Comparison of ENCODE assay signal across 20 cellular contexts in genomic region chr1:228399531-228400236, GRCh38. TPM values are rescaled to one million over a fixed set of nuclear protein-coding genes. Genes with fewer than 3 reads are reported as not detected.
DNase-seq lines count a peak whose midpoint lies in the region; ATAC-seq and TF ChIP-seq lines count a peak whose summit lies in the region.
"Had no signal": no experiment of that assay in that cellular context is flagged by ENCODE, and none has a peak within 500 bp of the region (broad histone marks: within the 10 kb centered on the region; RNA-seq: fewer than 3 reads in every experiment).

No MANE protein-coding gene starts in this region.

- peaks cover 12% of the 10 kb centered on the region; the same call in 1 of the 2 replicates for H3K79me2 ChIP-seq in H9 (ENCODE audit: insufficient read depth, low read length)

- no CpG with 5 or more reads among the region's 14 CpGs for WGBS in H9 (ENCODE audit: extremely low coverage, insufficient read length, low lambda C conversion rate)
- 92 to 94% methylated on average over 6 to 14 of the region's 14 CpGs for WGBS in endodermal cell (ENCODE audit: insufficient coverage in 1 of 2, insufficient read length in 1 of 2), 2 experiments
- 89 to 96% (median 94%) methylated on average over 14 of the region's 14 CpGs for WGBS in spleen, 5 donors

- DNase-seq in activated CD8-positive, alpha-beta memory T cell treated with anti-CD3 and anti-CD28 coated beads, Interleukin-2, amount 10 ng/mL, durations not matched to agents 7 days and 5 days: no peak
- no peak for DNase-seq in activated CD8-positive, alpha-beta memory T cell treated with anti-CD3 and anti-CD28 coated beads, Interleukin-2, amount 50 U/mL, for 4 hours
- DNase-seq in H9 (peak; percentile 16), endodermal cell (peak; percentile 21), spleen (peak; percentile 52)
- DNase-seq: GDM1, HFFc6, MG63, NCI-H1092, NCI-H146, NCI-H2081, NCI-H774, RPMI8226 had no signal

- no peak overlapping the region for H2BK12ac ChIP-seq in H9 (ENCODE audit: insufficient read length, low read depth, low read length)

- CTCF ChIA-PET in activated CD8-positive, alpha-beta memory T cell treated with anti-CD3 and anti-CD28 coated beads, Interleukin-2, amount 10 ng/mL, durations not matched to agents 7 days and 5 days (lab: Charles Lee): no interaction called here

- H3K56ac ChIP-seq in H9 (ENCODE audit: insufficient read length, low read depth, low read length): no peak overlapping the region

- no peak for TF ChIP-seq CTCF in H9 (conservative IDR thresholded peaks at IDR 0.05)
- no peak for TF ChIP-seq CTCF in endodermal cell (conservative IDR thresholded peaks at IDR 0.05)
- TF ChIP-seq CTCF in spleen (IDR thresholded peaks at IDR 0.05 in 8 of 11, conservative IDR thresholded peaks at IDR 0.05 in 3 of 11): no peak

- H3K36me3 ChIP-seq in endodermal cell (ENCODE audit: control insufficient read depth, insufficient read depth, low read length) (peaks cover 47% of the 10 kb centered on the region), spleen (peaks cover 0 to 98% (median 71%) of the 10 kb centered on the region in 6 donors)

- no peaks in the 10 kb centered on the region for H3K4me1 ChIP-seq in H9 (ENCODE audit: insufficient read depth, low read length)
- H3K4me1 ChIP-seq in endodermal cell (ENCODE audit: control insufficient read depth, insufficient read depth, low read length): no peaks in the 10 kb centered on the region
- peaks cover 8 to 57% (median 31%) of the 10 kb centered on the region in 6 donors for H3K4me1 ChIP-seq in spleen

- no peak overlapping the region for H3K4me3 Mint-ChIP-seq in activated CD8-positive, alpha-beta memory T cell treated with anti-CD3 and anti-CD28 coated beads, Interleukin-2, amount 10 ng/mL, durations not matched to agents 7 days and 5 days
- no peak overlapping the region for H3K4me3 Mint-ChIP-seq in H9
- no peak overlapping the region for H3K4me3 Mint-ChIP-seq in endodermal cell
- H3K4me3 Mint-ChIP-seq: HFFc6 had no signal

- H3K9me3 Mint-ChIP-seq in activated CD8-positive, alpha-beta memory T cell treated with anti-CD3 and anti-CD28 coated beads, Interleukin-2, amount 10 ng/mL, durations not matched to agents 7 days and 5 days (ENCODE audit: low read depth): no peaks in the 10 kb centered on the region
- H3K9me3 Mint-ChIP-seq in H9: no peaks in the 10 kb centered on the region
- H3K9me3 Mint-ChIP-seq in endodermal cell: no peaks in the 10 kb centered on the region
- H3K9me3 Mint-ChIP-seq: HFFc6 had no signal

- H4K5ac ChIP-seq in H9 (ENCODE audit: insufficient read length, low read depth, low read length): no peak overlapping the region

- H3K23ac ChIP-seq in H9 (ENCODE audit: insufficient read length, low read depth, low read length): no peak overlapping the region

- H3K23me2 ChIP-seq in H9 (ENCODE audit: insufficient read length, low read depth, low read length, poor library complexity, severe bottlenecking): no peaks in the 10 kb centered on the region

- H3K14ac ChIP-seq in H9 (ENCODE audit: insufficient read depth, low read length): no peak overlapping the region

- H3K27ac ChIP-seq in H9 (ENCODE audit: insufficient read length, low read depth, low read length) (no peak overlapping the region), endodermal cell (ENCODE audit: low read depth, low read length) (no peak overlapping the region), spleen (no peak overlapping the region)
- H3K27ac ChIP-seq: A549; BLaER1 treated with 17β-estradiol and CSF1 and Interleukin-3, amounts not matched to agents 10 nM and 100 nM had no signal

- H3K4ac ChIP-seq in H9 (ENCODE audit: low read depth, low read length): no peak overlapping the region

- no peaks in the 10 kb centered on the region for H3K27me3 Mint-ChIP-seq in activated CD8-positive, alpha-beta memory T cell treated with anti-CD3 and anti-CD28 coated beads, Interleukin-2, amount 10 ng/mL, durations not matched to agents 7 days and 5 days
- H3K27me3 Mint-ChIP-seq in H9 (ENCODE audit: low read depth) (no peaks in the 10 kb centered on the region; the same call in 1 of the 2 replicates), endodermal cell (ENCODE audit: insufficient read depth) (no peaks in the 10 kb centered on the region)

- TF ChIP-seq POLR2A in spleen (IDR thresholded peaks at IDR 0.05): no peak

- intact Hi-C loops in spleen (cut with DNase I; ENCODE audit: low total_unique reads): no loop called here

- no peak for ATAC-seq in activated CD8-positive, alpha-beta memory T cell treated with anti-CD3 and anti-CD28 coated beads, Interleukin-2, amount 10 ng/mL, durations not matched to agents 7 days and 5 days
- ATAC-seq in HG03469 (IDR thresholded peaks at IDR 0.05; ENCODE audit: unreplicated experiment) (no peak), GM19395 (IDR thresholded peaks at IDR 0.05; ENCODE audit: unreplicated experiment) (no peak)
- ATAC-seq: A549, GM12878, HepG2 had no signal

- no peak overlapping the region for H2BK20ac ChIP-seq in H9 (ENCODE audit: low read depth, low read length, poor library complexity, severe bottlenecking)

- no peak overlapping the region for H2BK15ac ChIP-seq in H9 (ENCODE audit: low read depth, low read length)

- no peak overlapping the region for H4K8ac ChIP-seq in H9 (replicated peaks; ENCODE audit: insufficient read length, low read depth, low read length)

- H4K20me1 ChIP-seq in H9 (ENCODE audit: control insufficient read depth, insufficient read depth, insufficient read length): peaks cover 2% of the 10 kb centered on the region

- H3K27me3 ChIP-seq in H9 (ENCODE audit: insufficient read depth, low read length): no peaks in the 10 kb centered on the region
- H3K27me3 ChIP-seq in endodermal cell (ENCODE audit: control insufficient read depth, insufficient read depth, low read length, poor library complexity, severe bottlenecking): no peaks in the 10 kb centered on the region
- H3K27me3 ChIP-seq in spleen (replicated peaks in 1 of 7): no peaks in the 10 kb centered on the region
- H3K27me3 ChIP-seq: BLaER1 treated with 17β-estradiol and CSF1 and Interleukin-3, amounts not matched to agents 10 nM and 100 nM; MG63 had no signal

- H2BK120ac ChIP-seq in H9 (ENCODE audit: low read depth, low read length, poor library complexity, severe bottlenecking): no peak overlapping the region

- H2BK5ac ChIP-seq in H9 (ENCODE audit: insufficient read length, low read length): no peak overlapping the region

- H2AFZ ChIP-seq in H9 (ENCODE audit: low read length): no peak overlapping the region

- no peaks in the 10 kb centered on the region for H3K9me3 ChIP-seq in H9 (ENCODE audit: control insufficient read depth, low read depth, low read length)
- H3K9me3 ChIP-seq in endodermal cell (ENCODE audit: control insufficient read depth, low read length): no peaks in the 10 kb centered on the region
- H3K9me3 ChIP-seq in spleen: no peaks in the 10 kb centered on the region
- H3K9me3 ChIP-seq: A549; BLaER1 treated with 17β-estradiol and CSF1 and Interleukin-3, amounts not matched to agents 10 nM and 100 nM; MG63 had no signal

- H3T11ph ChIP-seq in H9 (ENCODE audit: low read length): no peak overlapping the region

- no peak overlapping the region for H4K91ac ChIP-seq in H9 (ENCODE audit: insufficient read length, low read depth, low read length)

- H3K4me1 Mint-ChIP-seq in activated CD8-positive, alpha-beta memory T cell treated with anti-CD3 and anti-CD28 coated beads, Interleukin-2, amount 10 ng/mL, durations not matched to agents 7 days and 5 days: peaks cover 43% of the 10 kb centered on the region
- H3K4me1 Mint-ChIP-seq in H9 (peaks cover 2 to 8% of the 10 kb centered on the region in 2 experiments), endodermal cell (peaks cover 9% of the 10 kb centered on the region)

- H3K4me3 ChIP-seq in endodermal cell (ENCODE audit: low read length) (no peak overlapping the region), spleen (no peak overlapping the region)
- H3K4me3 ChIP-seq: A549; BLaER1 treated with 17β-estradiol and CSF1 and Interleukin-3, amounts not matched to agents 10 nM and 100 nM; GM12878; MG63 had no signal

- H3K4me2 ChIP-seq in H9 (ENCODE audit: insufficient read depth, insufficient read length, low read length): no peak overlapping the region
- H3K4me2 ChIP-seq: A549; BLaER1 treated with 17β-estradiol and CSF1 and Interleukin-3, amounts not matched to agents 10 nM and 100 nM had no signal

- H2AK5ac ChIP-seq in H9 (ENCODE audit: insufficient read length, low read length): no peak overlapping the region

- H3K36me3 Mint-ChIP-seq in activated CD8-positive, alpha-beta memory T cell treated with anti-CD3 and anti-CD28 coated beads, Interleukin-2, amount 10 ng/mL, durations not matched to agents 7 days and 5 days: peaks cover 66% of the 10 kb centered on the region
- H3K36me3 Mint-ChIP-seq in H9 (ENCODE audit: insufficient read depth in 1 of 3, low read depth in 3 of 3) (peaks cover 47 to 81% (median 76%) of the 10 kb centered on the region in 3 experiments), endodermal cell (ENCODE audit: low read depth) (peaks cover 76% of the 10 kb centered on the region)

- H3K79me1 ChIP-seq in H9 (ENCODE audit: insufficient read depth, low read depth, low read length, poor library complexity, severe bottlenecking): peaks cover 9% of the 10 kb centered on the region

- no peak overlapping the region for H3K18ac ChIP-seq in H9 (ENCODE audit: insufficient read length, low read depth, low read length)

- no peak overlapping the region for H3K9ac ChIP-seq in H9 (ENCODE audit: extremely low read depth, insufficient read length, low read length)
- H3K9ac ChIP-seq in endodermal cell (ENCODE audit: extremely low read depth, low read length, poor library complexity, severe bottlenecking): no peak overlapping the region
- H3K9ac ChIP-seq: BLaER1 treated with 17β-estradiol and CSF1 and Interleukin-3, amounts not matched to agents 10 nM and 100 nM had no signal

- peak overlapping the region; percentile 47 for H3K27ac Mint-ChIP-seq in activated CD8-positive, alpha-beta memory T cell treated with anti-CD3 and anti-CD28 coated beads, Interleukin-2, amount 10 ng/mL, durations not matched to agents 7 days and 5 days
- H3K27ac Mint-ChIP-seq in H9 (no peak overlapping the region; a peak in 1 of 7 replicates), endodermal cell (no peak overlapping the region)
- H3K27ac Mint-ChIP-seq: HFFc6 had no signal

RNA-seq across cellular contexts. Expression of gene TRIM11, which starts 7.0 kb away (rescaled TPM):
- 10 to 100 TPM; 65.1 to 66.1 TPM for total RNA-seq in activated CD8-positive, alpha-beta memory T cell treated with anti-CD3 and anti-CD28 coated beads, Interleukin-2, amount 10 ng/mL, durations not matched to agents 7 days and 5 days
- 38.1 and 41.4 TPM in 2 replicates for total RNA-seq in H9 (2021)
- total RNA-seq in endodermal cell: 10 to 100 TPM; 33.8 to 38.9 TPM
- polyA plus RNA-seq in endodermal cell (2013, experiment 1 of 2): 18.2 TPM
- 19.0 TPM for polyA plus RNA-seq in endodermal cell (2013, experiment 2 of 2)
- 10 to 100 TPM; 33.4 to 49.4 (median 39.8) TPM for total RNA-seq in spleen
- 10 to 100 TPM; 14.1 to 26.8 (median 20.7) TPM for polyA plus RNA-seq in spleen

RNA-seq across cellular contexts. Expression of gene TRIM17, which starts 17.0 kb away (rescaled TPM):
- 1 to 10 TPM; 2.6 to 2.8 TPM for total RNA-seq in activated CD8-positive, alpha-beta memory T cell treated with anti-CD3 and anti-CD28 coated beads, Interleukin-2, amount 10 ng/mL, durations not matched to agents 7 days and 5 days
- 2.8 TPM in 2 replicates for total RNA-seq in H9 (2021)
- 10 to 100 TPM in 1 of 2 donors, 1 to 10 TPM in 1; 8.4 to 19.6 TPM for total RNA-seq in endodermal cell
- 4.8 TPM for polyA plus RNA-seq in endodermal cell (2013, experiment 1 of 2)
- 3.4 TPM for polyA plus RNA-seq in endodermal cell (2013, experiment 2 of 2)
- total RNA-seq in spleen: 1 to 10 TPM; 3.5 to 7.1 (median 5.4) TPM
- 1 to 10 TPM in 1 of 3 donors, under 1 TPM in 2; 0.36 to 4.0 (median 0.96) TPM for polyA plus RNA-seq in spleen
- total RNA-seq: GM12878, NCI-H460 had no signal
- polyA plus RNA-seq: A549 had no signal

Comparison
In these comparisons a context has a peak if more than half of its experiments do, and no peak if none do; other contexts are left out.
1. DNase-seq: peak in H9 (single experiment), endodermal cell (single experiment) and spleen (single experiment); none in activated CD8-positive, alpha-beta memory T cell treated with anti-CD3 and anti-CD28 coated beads, Interleukin-2, amount 10 ng/mL, durations not matched to agents 7 days and 5 days (single experiment) and activated CD8-positive, alpha-beta memory T cell treated with anti-CD3 and anti-CD28 coated beads, Interleukin-2, amount 50 U/mL, for 4 hours (single experiment).